13 cellular contexts compared by ENCODE assay signal in the genomic region with DNA sequence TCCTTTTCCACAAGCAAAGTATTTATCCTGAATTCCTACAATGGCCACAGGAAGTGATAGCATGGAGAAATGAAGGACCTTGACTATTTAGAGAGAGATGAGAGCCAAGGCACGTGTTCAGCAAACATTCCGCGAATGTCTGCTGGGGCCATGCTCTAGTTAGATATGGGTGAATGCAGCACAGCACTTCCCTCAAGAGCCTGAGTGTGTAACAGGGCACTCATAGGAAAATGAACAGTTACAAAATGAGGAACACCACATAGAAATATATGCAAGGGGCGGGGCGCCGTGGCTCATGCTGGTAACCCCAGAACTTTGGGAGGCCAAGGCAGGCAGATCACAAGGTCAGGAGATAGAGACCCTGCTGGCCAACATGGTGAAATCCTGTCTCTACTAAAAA.
"Had no signal": no experiment of that assay in that cellular context is flagged by ENCODE, and none has a peak within 500 bp of the region (broad histone marks: within the 10 kb centered on the region; RNA-seq: fewer than 3 reads in every experiment).

No MANE protein-coding gene starts in this region.

- DNase-seq: activated CD4-positive, alpha-beta T cell treated with anti-CD3 and anti-CD28 coated beads, Interleukin-2, amount 50 U/mL, for 1 hour; activated CD4-positive, CD25-positive, alpha-beta regulatory T cell treated with anti-CD3 and anti-CD28 coated beads, Interleukin-2, amount 50 U/mL, for 72 hours; activated gamma-delta T cell; effector CD8-positive, alpha-beta T cell; gastrocnemius medialis; head of caudate nucleus; left ventricle myocardium superior; occipital lobe; posterior cingulate gyrus; spleen; stimulated activated naive B cell treated with anti-CD40 and anti-IgM and Interleukin-4, amounts not matched to agents 10 μg/mL and 1 μg/mL and 100 μg/mL, for 72 hours had no signal

- H3K4me1 ChIP-seq: gastrocnemius medialis, spleen had no signal

- H3K9me3 ChIP-seq: gastrocnemius medialis had no signal

- ATAC-seq: activated naive CD4-positive, alpha-beta T cell treated with anti-CD3 and anti-CD28 coated beads, Interleukin-2, amount 50 U/mL, for 72 hours; esophagus mucosa; gastrocnemius medialis; left ventricle myocardium superior; stimulated activated naive B cell treated with anti-CD40 and anti-IgM and Interleukin-4, amounts not matched to agents 10 μg/mL and 1 μg/mL and 100 μg/mL, for 72 hours had no signal

- H3K4me3 ChIP-seq: gastrocnemius medialis, spleen had no signal

- H3K36me3 ChIP-seq: gastrocnemius medialis, spleen had no signal

- H3K27me3 ChIP-seq: gastrocnemius medialis, spleen had no signal

- H3K27ac ChIP-seq: gastrocnemius medialis, spleen had no signal
